Comparison of ENCODE assay signal across 13 cellular contexts in genomic region chr10:35458500-35459448, GRCh38.
DNase-seq lines count a peak whose midpoint lies in the region; ATAC-seq and TF ChIP-seq lines count a peak whose summit lies in the region.
"Had no signal": no experiment of that assay in that cellular context is flagged by ENCODE, and none has a peak within 500 bp of the region (broad histone marks: within the 10 kb centered on the region; RNA-seq: fewer than 3 reads in every experiment).

No MANE protein-coding gene starts in this region.

- DNase-seq in NCI-H82 (lab: John Stamatoyannopoulos, UW) (peak; percentile 31), NCI-H82 treated with DMSO at 0.1 percent for 48 hours (lab: John Stamatoyannopoulos, UW; ENCODE audit: unreplicated experiment) (no peak), LHCN-M2 (ENCODE audit: low read depth) (peak; percentile 60), neural progenitor cell (ENCODE audit: low spot score) (no peak)
- no peak for DNase-seq in central memory CD8-positive, alpha-beta T cell (ENCODE audit: low spot score in 2 of 2)
- DNase-seq: 8988T, Karpas-422, NCI-H187 treated with DMSO at 0.1 percent for 48 hours, small intestine, trophoblast cell had no signal

- H3K9me3 ChIP-seq in neural progenitor cell (ENCODE audit: low read depth) = no peaks in the 10 kb centered on the region

- no peak overlapping the region for H3K9ac ChIP-seq in neural progenitor cell

- peak overlapping the region; percentile 37 for H3K4me3 Mint-ChIP-seq in central memory CD8-positive, alpha-beta T cell
- H3K4me3 Mint-ChIP-seq in neural progenitor cell = no peak overlapping the region

- peaks cover 29% of the 10 kb centered on the region for H3F3A ChIP-seq in neural progenitor cell (ENCODE audit: low read depth)

- ATAC-seq in central memory CD8-positive, alpha-beta T cell (replicated peaks; ENCODE audit: extremely low read depth, poor library complexity, severe bottlenecking) = no peak
- ATAC-seq in HG03457 (IDR thresholded peaks at IDR 0.05; ENCODE audit: unreplicated experiment) = no peak
- no peak for ATAC-seq in HG03159 (IDR thresholded peaks at IDR 0.05; ENCODE audit: unreplicated experiment)
- ATAC-seq in HG02885 (IDR thresholded peaks at IDR 0.05; ENCODE audit: poor library complexity, unreplicated experiment) = no peak

- H3K27ac Mint-ChIP-seq in central memory CD8-positive, alpha-beta T cell (ENCODE audit: low read depth) = no peak overlapping the region
- peak overlapping the region; percentile 31 for H3K27ac Mint-ChIP-seq in neural progenitor cell

- TF ChIP-seq CTCF in neural progenitor cell (IDR thresholded peaks at IDR 0.05) = no peak

- H3K9me3 Mint-ChIP-seq in central memory CD8-positive, alpha-beta T cell = no peaks in the 10 kb centered on the region
- no peaks in the 10 kb centered on the region for H3K9me3 Mint-ChIP-seq in neural progenitor cell

- H3K79me2 ChIP-seq in neural progenitor cell (ENCODE audit: low read depth) = peaks cover 91% of the 10 kb centered on the region

- H4K20me1 ChIP-seq in neural progenitor cell (ENCODE audit: low read depth) = peaks cover 62% of the 10 kb centered on the region

- H3K4me1 Mint-ChIP-seq in central memory CD8-positive, alpha-beta T cell = peaks cover 37% of the 10 kb centered on the region
- H3K4me1 Mint-ChIP-seq in neural progenitor cell = peaks cover 49% of the 10 kb centered on the region

- H3K36me3 ChIP-seq in neural progenitor cell = no peaks in the 10 kb centered on the region

- peaks cover 2% of the 10 kb centered on the region for H3K36me3 Mint-ChIP-seq in central memory CD8-positive, alpha-beta T cell (ENCODE audit: insufficient read depth)
- H3K36me3 Mint-ChIP-seq in neural progenitor cell = no peaks in the 10 kb centered on the region

- peak overlapping the region; percentile 16 for H3K4me3 ChIP-seq in neural progenitor cell

- H3K27me3 ChIP-seq in neural progenitor cell = no peaks in the 10 kb centered on the region

- peak overlapping the region; percentile 69 for H3K4me2 ChIP-seq in neural progenitor cell

- H3K4me1 ChIP-seq in neural progenitor cell = peaks cover 51% of the 10 kb centered on the region

- no peak overlapping the region for H2AFZ ChIP-seq in neural progenitor cell (replicated peaks)

- no peaks in the 10 kb centered on the region for H3K27me3 Mint-ChIP-seq in central memory CD8-positive, alpha-beta T cell
- peaks cover 2% of the 10 kb centered on the region for H3K27me3 Mint-ChIP-seq in neural progenitor cell (ENCODE audit: insufficient read depth, low read depth)

- peak overlapping the region; percentile 79 for H3K27ac ChIP-seq in neural progenitor cell

Comparison
In these comparisons a context has a peak if more than half of its experiments do, and no peak if none do; other contexts are left out.
1. DNase-seq: peak in NCI-H82 (single experiment) and LHCN-M2 (single experiment); none in NCI-H82 treated with DMSO at 0.1 percent for 48 hours (single experiment), central memory CD8-positive, alpha-beta T cell (0 of 2) and neural progenitor cell (single experiment).